Comparison of ENCODE assay signal across 1 cellular context in genomic region chr16:27203429-27204231, GRCh38.
A peak's percentile ranks its signal among the peaks of the same experiment; 100 is the strongest.
TF ChIP-seq lines count a peak whose summit lies in the region.

Gene KDM8, plus strand, starts transcription at chr16:27203526. Its CDS starts 6,598 bp downstream, at chr16:27210124.

TF ChIP-seq in GM12878, 131 proteins besides CTCF, POLR2A, EP300 and RAD21 (continued from another document and continues in another):
- TF ChIP-seq CUX1 (IDR thresholded peaks at IDR 0.05; ENCODE audit: insufficient replicate concordance, low read depth, low read length) (peak; percentile 99), RUNX3 (IDR thresholded peaks at IDR 0.05; ENCODE audit: low read length) (peak; percentile 55), ZBED1 (IDR thresholded peaks at IDR 0.05; ENCODE audit: borderline replicate concordance) (no peak), TCF7 (IDR thresholded peaks at IDR 0.05; ENCODE audit: borderline replicate concordance) (no peak), MEF2B (IDR thresholded peaks at IDR 0.05; ENCODE audit: partially characterized antibody, poor library complexity, severe bottlenecking) (no peak), CHD2 (IDR thresholded peaks at IDR 0.05; ENCODE audit: borderline replicate concordance, low read depth, low read length) (peak; percentile 60; the same call in 1 of the 2 replicates), NRF1 (conservative IDR thresholded peaks at IDR 0.05; ENCODE audit: low read depth, low read length) (peak; percentile 96), RELB (IDR thresholded peaks at IDR 0.05; ENCODE audit: low read depth) (peak; percentile 94), STAT3 (IDR thresholded peaks at IDR 0.05; ENCODE audit: low read depth, low read length) (no peak), NKRF (conservative IDR thresholded peaks at IDR 0.05) (peak; percentile 76; the same call in 1 of the 2 replicates), NFIC (IDR thresholded peaks at IDR 0.05; ENCODE audit: low read depth, low read length) (no peak), CHD1 (IDR thresholded peaks at IDR 0.05; ENCODE audit: low read depth, low read length) (no peak), ZBTB4 (CRISPR knock-in tag; IDR thresholded peaks at IDR 0.05) (no peak), SREBF2 (IDR thresholded peaks at IDR 0.05; ENCODE audit: low read length) (no peak), BACH1 (IDR thresholded peaks at IDR 0.05; ENCODE audit: borderline replicate concordance) (no peak; the same call in 1 of the 2 replicates), ELK1 (IDR thresholded peaks at IDR 0.05; ENCODE audit: low read depth, low read length) (0 out of 2 replicates have a peak, but pooled peaks have one; percentile 57), RELA (IDR thresholded peaks at IDR 0.05; ENCODE audit: borderline replicate concordance, partially characterized antibody) (peak; percentile 94), ASH2L (IDR thresholded peaks at IDR 0.05; ENCODE audit: borderline replicate concordance, low read depth) (0 out of 2 replicates have a peak, but pooled peaks have one; percentile 38), BHLHE40 (IDR thresholded peaks at IDR 0.05; ENCODE audit: borderline replicate concordance in 1 of 2, low read depth in 2 of 2, low read length in 1 of 2) (peak in 1 of 2 experiments; percentile 59; a peak in 3 of 4 replicates), ETV6 (conservative IDR thresholded peaks at IDR 0.05 in 1 of 2, IDR thresholded peaks at IDR 0.05 in 1 of 2; ENCODE audit: borderline replicate concordance in 1 of 2, low read depth in 1 of 2) (no peak), MTA3 (IDR thresholded peaks at IDR 0.05; ENCODE audit: borderline replicate concordance, low read length) (no peak), E2F8 (IDR thresholded peaks at IDR 0.05; ENCODE audit: low read depth, partially characterized antibody) (peak; percentile 28), BCL11A (IDR thresholded peaks at IDR 0.05; ENCODE audit: low read depth, low read length) (no peak), FOXM1 (IDR thresholded peaks at IDR 0.05; ENCODE audit: low read depth, low read length) (no peak), HDAC2 (IDR thresholded peaks at IDR 0.05) (no peak), GATAD2B (conservative IDR thresholded peaks at IDR 0.05; ENCODE audit: low read depth) (no peak), NR2F1 (conservative IDR thresholded peaks at IDR 0.05) (no peak), SMC3 (IDR thresholded peaks at IDR 0.05; ENCODE audit: borderline replicate concordance, low read length) (no peak), POLR2AphosphoS5 (IDR thresholded peaks at IDR 0.05; ENCODE audit: low read length) (peak; percentile 91), NFXL1 (IDR thresholded peaks at IDR 0.05; ENCODE audit: borderline replicate concordance) (no peak), HSF1 (IDR thresholded peaks at IDR 0.05; ENCODE audit: low read depth, low read length) (no peak), IKZF2 (IDR thresholded peaks at IDR 0.05) (no peak), USF2 (IDR thresholded peaks at IDR 0.05; ENCODE audit: borderline replicate concordance, low read depth, low read length) (peak; percentile 12; the same call in 1 of the 2 replicates), CBFB (IDR thresholded peaks at IDR 0.05; ENCODE audit: low read depth) (peak; percentile 46; the same call in 1 of the 2 replicates), ZNF24 (IDR thresholded peaks at IDR 0.05) (no peak), PAX5 (IDR thresholded peaks at IDR 0.05; ENCODE audit: borderline replicate concordance, low read depth, low read length) (no peak), MYB (IDR thresholded peaks at IDR 0.05; ENCODE audit: borderline replicate concordance, low read depth, low read length) (no peak), ZZZ3 (IDR thresholded peaks at IDR 0.05; ENCODE audit: control insufficient read depth, insufficient read length, low read depth) (no peak), POLR2AphosphoS2 (IDR thresholded peaks at IDR 0.05; ENCODE audit: low read depth, low read length) (peak; percentile 97), CBX5 (IDR thresholded peaks at IDR 0.05; ENCODE audit: low read depth) (no peak), ATF7 (IDR thresholded peaks at IDR 0.05; ENCODE audit: low read depth) (peak; percentile 69), RCOR1 (conservative IDR thresholded peaks at IDR 0.05; ENCODE audit: low read depth, low read length) (0 out of 2 replicates have a peak, but pooled peaks have one; percentile 39), MAX (IDR thresholded peaks at IDR 0.05; ENCODE audit: low read depth, low read length) (peak; percentile 79), TAF1 (IDR thresholded peaks at IDR 0.05; ENCODE audit: borderline replicate concordance, low read depth, low read length) (peak; percentile 57; the same call in 1 of the 2 replicates)
